In the genomic region with DNA sequence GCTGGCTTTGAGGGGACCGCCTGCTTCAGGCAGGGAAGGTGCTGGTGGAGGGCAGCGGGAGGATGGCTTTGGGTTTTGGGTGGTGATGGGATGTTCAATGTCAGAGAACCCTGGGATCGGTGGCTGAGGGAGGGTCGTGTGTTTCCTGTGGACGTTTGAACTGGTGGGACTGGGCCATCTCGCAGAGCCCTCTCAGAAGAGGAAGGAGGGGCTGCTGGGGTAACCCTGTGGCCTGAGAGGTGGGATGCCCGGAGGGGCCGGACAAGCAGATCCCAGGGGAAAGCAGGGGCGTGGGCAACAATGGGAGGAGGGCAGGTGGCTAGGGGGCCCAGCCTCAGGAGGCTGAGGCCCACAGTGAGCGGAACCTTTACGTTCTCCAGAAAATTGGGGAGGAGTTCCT, we compare ENCODE assay signal across 10 cellular contexts.
DNase-seq lines count a peak whose midpoint lies in the region; ATAC-seq and TF ChIP-seq lines count a peak whose summit lies in the region.
"Had no signal": no experiment of that assay in that cellular context is flagged by ENCODE, and none has a peak within 500 bp of the region (broad histone marks: within the 10 kb centered on the region; RNA-seq: fewer than 3 reads in every experiment).

No MANE protein-coding gene starts in this region.

- H3K36me3 ChIP-seq in MM.1S (replicated peaks; ENCODE audit: insufficient read depth, low read length), result no peaks in the 10 kb centered on the region; the same call in 1 of the 2 replicates

- peak overlapping the region; percentile 68 for H3K27ac Mint-ChIP-seq in activated T-cell treated with anti-CD3 and anti-CD28 coated beads, Interleukin-2, amount 50 U/mL, for 24 hours
- H3K27ac Mint-ChIP-seq in effector memory CD8-positive, alpha-beta T cell, result peak overlapping the region; percentile 67 to 74
- H3K27ac Mint-ChIP-seq in nephron progenitor cell, result no peak overlapping the region

- DNase-seq in activated T-cell treated with anti-CD3 and anti-CD28 coated beads, Interleukin-2, amount 50 U/mL, for 24 hours, result no peak
- DNase-seq in activated T-cell treated with anti-CD3 and anti-CD28 coated beads, Interleukin-2, amount 50 U/mL, for 48 hours, result no peak
- no peak for DNase-seq in MM.1S
- DNase-seq in effector memory CD8-positive, alpha-beta T cell, result no peak
- peak in 6 of 10 donors; percentile 2 to 76 (median 29) for DNase-seq in posterior cingulate gyrus
- DNase-seq in activated gamma-delta T cell treated with Interleukin-2 at 50 U/mL for 16 hours, result no peak
- DNase-seq in RKO (ENCODE audit: low spot score), result no peak
- DNase-seq in nephron progenitor cell, result no peak
- DNase-seq: hypothalamus, MG63 had no signal

- no peak overlapping the region for H3K4me3 Mint-ChIP-seq in activated T-cell treated with anti-CD3 and anti-CD28 coated beads, Interleukin-2, amount 50 U/mL, for 24 hours
- no peak overlapping the region for H3K4me3 Mint-ChIP-seq in effector memory CD8-positive, alpha-beta T cell
- no peak overlapping the region for H3K4me3 Mint-ChIP-seq in nephron progenitor cell

- H3K27me3 Mint-ChIP-seq in activated T-cell treated with anti-CD3 and anti-CD28 coated beads, Interleukin-2, amount 50 U/mL, for 24 hours, result no peaks in the 10 kb centered on the region
- H3K27me3 Mint-ChIP-seq in effector memory CD8-positive, alpha-beta T cell, result no peaks in the 10 kb centered on the region
- H3K27me3 Mint-ChIP-seq in nephron progenitor cell (ENCODE audit: low read depth, poor library complexity), result peaks cover 7% of the 10 kb centered on the region

- H2AFZ ChIP-seq in MM.1S (ENCODE audit: low read length), result no peak overlapping the region

- no peak for ATAC-seq in effector memory CD8-positive, alpha-beta T cell (replicated peaks)

- no peaks in the 10 kb centered on the region for H3K9me2 ChIP-seq in MM.1S (replicated peaks; ENCODE audit: insufficient read depth, low read length)

- H3K4me1 Mint-ChIP-seq in activated T-cell treated with anti-CD3 and anti-CD28 coated beads, Interleukin-2, amount 50 U/mL, for 24 hours (ENCODE audit: low read depth), result no peaks in the 10 kb centered on the region
- H3K4me1 Mint-ChIP-seq in effector memory CD8-positive, alpha-beta T cell (ENCODE audit: low read depth in 2 of 2), result peaks cover 0 to 2% of the 10 kb centered on the region in 2 donors
- peaks cover 7% of the 10 kb centered on the region for H3K4me1 Mint-ChIP-seq in nephron progenitor cell

- H3K36me3 Mint-ChIP-seq in activated T-cell treated with anti-CD3 and anti-CD28 coated beads, Interleukin-2, amount 50 U/mL, for 24 hours (ENCODE audit: low read depth), result peaks cover 85% of the 10 kb centered on the region
- peaks cover 24% of the 10 kb centered on the region for H3K36me3 Mint-ChIP-seq in effector memory CD8-positive, alpha-beta T cell (ENCODE audit: insufficient read depth)
- H3K36me3 Mint-ChIP-seq in nephron progenitor cell (ENCODE audit: low read depth), result peaks cover 38% of the 10 kb centered on the region

- no peaks in the 10 kb centered on the region for H3K27me3 ChIP-seq in MM.1S (replicated peaks; ENCODE audit: insufficient read depth, low read length)
- H3K27me3 ChIP-seq: MG63 had no signal

- H3K9me3 ChIP-seq in MM.1S (replicated peaks; ENCODE audit: insufficient read depth, low read length), result no peaks in the 10 kb centered on the region
- H3K9me3 ChIP-seq: MG63 had no signal

- intact Hi-C loops in posterior cingulate gyrus (cut with DNase I), result no loop called here

- H4K20me1 ChIP-seq in MM.1S (ENCODE audit: insufficient read depth, low read length), result no peaks in the 10 kb centered on the region

- H3K79me2 ChIP-seq in MM.1S (ENCODE audit: low read length), result peaks cover 39% of the 10 kb centered on the region

- H3K9ac ChIP-seq in MM.1S (ENCODE audit: low read length), result peak overlapping the region; percentile 61

- peak overlapping the region; percentile 93 for H3K27ac ChIP-seq in MM.1S (ENCODE audit: low read length)

- H3K4me3 ChIP-seq in MM.1S (ENCODE audit: low read length), result peak overlapping the region; percentile 26
- H3K4me3 ChIP-seq: MG63 had no signal

- H3K9me3 Mint-ChIP-seq in activated T-cell treated with anti-CD3 and anti-CD28 coated beads, Interleukin-2, amount 50 U/mL, for 24 hours, result no peaks in the 10 kb centered on the region
- no peaks in the 10 kb centered on the region for H3K9me3 Mint-ChIP-seq in effector memory CD8-positive, alpha-beta T cell
- no peaks in the 10 kb centered on the region for H3K9me3 Mint-ChIP-seq in nephron progenitor cell

- peak overlapping the region; percentile 60 for H3K4me2 ChIP-seq in MM.1S (ENCODE audit: low read depth, low read length)

- TF ChIP-seq CTCF in MM.1S (IDR thresholded peaks at IDR 0.05; ENCODE audit: low read length), result no peak
- TF ChIP-seq CTCF in nephron progenitor cell (IDR thresholded peaks at IDR 0.05), result no peak

- peaks cover 13% of the 10 kb centered on the region for H3F3A ChIP-seq in MM.1S (ENCODE audit: insufficient read depth, low read length)

- peaks cover 26% of the 10 kb centered on the region for H3K4me1 ChIP-seq in MM.1S (ENCODE audit: low read length)

Comparison
In these comparisons a context has a peak if more than half of its experiments do, and no peak if none do; other contexts are left out.
1. DNase-seq: peak in posterior cingulate gyrus (6 of 10); none in activated T-cell treated with anti-CD3 and anti-CD28 coated beads, Interleukin-2, amount 50 U/mL, for 24 hours (single experiment), activated T-cell treated with anti-CD3 and anti-CD28 coated beads, Interleukin-2, amount 50 U/mL, for 48 hours (0 of 2), MM.1S (single experiment), effector memory CD8-positive, alpha-beta T cell (0 of 3), activated gamma-delta T cell treated with Interleukin-2 at 50 U/mL for 16 hours (single experiment), RKO (single experiment) and nephron progenitor cell (single experiment).